25 cellular contexts compared by ENCODE assay signal in genomic region chr12:77388611-77389265, GRCh38.
"Had no signal": no experiment of that assay in that cellular context is flagged by ENCODE, and none has a peak within 500 bp of the region (broad histone marks: within the 10 kb centered on the region; RNA-seq: fewer than 3 reads in every experiment).

No MANE protein-coding gene starts in this region.

- DNase-seq: activated T-cell treated with anti-CD3 and anti-CD28 coated beads, Interleukin-2, amount 50 U/mL, for 24 hours; aorta; cortex of kidney; endodermal cell; head of caudate nucleus; hypothalamus; left ventricle myocardium superior; mammary epithelial cell; midbrain; natural killer cell; right lobe of liver; small intestine; stimulated activated CD4-positive, alpha-beta T cell treated with anti-CD3 and anti-CD28 coated beads, Interleukin-2, amount 100 ng/mL, for 24 hours; stimulated activated naive B cell treated with anti-CD40 and anti-IgM and Interleukin-4, amounts not matched to agents 10 μg/mL and 1 μg/mL and 100 μg/mL, for 72 hours; T1000; testis; trophoblast cell had no signal

- H3K4me3 ChIP-seq: gastroesophageal sphincter, right lobe of liver, testis had no signal

- H3K4me1 Mint-ChIP-seq: activated T-helper 17 cell treated with anti-CD3 and anti-CD28 coated beads, Interleukin-2, amount 50 U/mL, for 72 hours; endodermal cell; natural killer cell; stimulated activated naive B cell treated with anti-CD40 and anti-IgM and Interleukin-4, amounts not matched to agents 10 μg/mL and 1 μg/mL and 100 μg/mL, for 72 hours had no signal

- H3K9me3 ChIP-seq: gastroesophageal sphincter, neutrophil, right lobe of liver, testis had no signal

- H2AFZ ChIP-seq: parathyroid adenoma had no signal

- H3K79me2 ChIP-seq: parathyroid adenoma had no signal

- H3K9me3 Mint-ChIP-seq: activated T-helper 17 cell treated with anti-CD3 and anti-CD28 coated beads, Interleukin-2, amount 50 U/mL, for 72 hours; endodermal cell; T-helper 1 cell treated with Interleukin-12 subunit alpha and Interleukin-12 subunit beta and Interleukin-4 antibody, amounts not matched to agents 30 μg/mL and 1 μg/mL, for 36 hours; WTC11 had no signal

- H3K4me1 ChIP-seq: gastroesophageal sphincter, right lobe of liver, testis had no signal

- H3K36me3 ChIP-seq: gastroesophageal sphincter, neutrophil, right lobe of liver had no signal

- H3K9ac ChIP-seq: parathyroid adenoma had no signal

- H3K27me3 Mint-ChIP-seq: activated T-cell treated with anti-CD3 and anti-CD28 coated beads, Interleukin-2, amount 50 U/mL, for 24 hours; activated T-helper 17 cell treated with anti-CD3 and anti-CD28 coated beads, Interleukin-2, amount 50 U/mL, for 72 hours; stimulated activated naive B cell treated with anti-CD40 and anti-IgM and Interleukin-4, amounts not matched to agents 10 μg/mL and 1 μg/mL and 100 μg/mL, for 72 hours had no signal

- H3K27ac ChIP-seq: epithelial cell of prostate, gastroesophageal sphincter, neutrophil, parathyroid adenoma, right lobe of liver, testis had no signal

- H3K4me3 Mint-ChIP-seq: activated T-cell treated with anti-CD3 and anti-CD28 coated beads, Interleukin-2, amount 50 U/mL, for 24 hours; activated T-helper 17 cell treated with anti-CD3 and anti-CD28 coated beads, Interleukin-2, amount 50 U/mL, for 72 hours; endodermal cell; natural killer cell; stimulated activated naive B cell treated with anti-CD40 and anti-IgM and Interleukin-4, amounts not matched to agents 10 μg/mL and 1 μg/mL and 100 μg/mL, for 72 hours; T-helper 1 cell treated with Interleukin-12 subunit alpha and Interleukin-12 subunit beta and Interleukin-4 antibody, amounts not matched to agents 30 μg/mL and 1 μg/mL, for 36 hours; WTC11 had no signal

- H3K27me3 ChIP-seq: gastroesophageal sphincter, neutrophil, right lobe of liver, testis had no signal

- H3K27ac Mint-ChIP-seq: activated naive CD4-positive, alpha-beta T cell treated with anti-CD3 and anti-CD28 coated beads, Interleukin-2, amount 50 U/mL, for 72 hours; activated T-cell treated with anti-CD3 and anti-CD28 coated beads, Interleukin-2, amount 50 U/mL, for 24 hours; activated T-helper 17 cell treated with anti-CD3 and anti-CD28 coated beads, Interleukin-2, amount 50 U/mL, for 72 hours; endodermal cell; natural killer cell; stimulated activated naive B cell treated with anti-CD40 and anti-IgM and Interleukin-4, amounts not matched to agents 10 μg/mL and 1 μg/mL and 100 μg/mL, for 72 hours; T-helper 1 cell treated with Interleukin-12 subunit alpha and Interleukin-12 subunit beta and Interleukin-4 antibody, amounts not matched to agents 30 μg/mL and 1 μg/mL, for 36 hours; WTC11 had no signal

- H3K36me3 Mint-ChIP-seq: activated naive CD4-positive, alpha-beta T cell treated with anti-CD3 and anti-CD28 coated beads, Interleukin-2, amount 50 U/mL, for 72 hours; natural killer cell; stimulated activated naive B cell treated with anti-CD40 and anti-IgM and Interleukin-4, amounts not matched to agents 10 μg/mL and 1 μg/mL and 100 μg/mL, for 72 hours; WTC11 had no signal

- ATAC-seq: activated naive CD4-positive, alpha-beta T cell treated with anti-CD3 and anti-CD28 coated beads, Interleukin-2, amount 50 U/mL, for 72 hours; activated T-helper 17 cell treated with anti-CD3 and anti-CD28 coated beads, Interleukin-2, amount 50 U/mL, for 72 hours; gastroesophageal sphincter; left ventricle myocardium superior; natural killer cell; right lobe of liver; stimulated activated naive B cell treated with anti-CD40 and anti-IgM and Interleukin-4, amounts not matched to agents 10 μg/mL and 1 μg/mL and 100 μg/mL, for 72 hours; WTC11 had no signal
